ENCODE assay signal across 22 cellular contexts in the genomic region with DNA sequence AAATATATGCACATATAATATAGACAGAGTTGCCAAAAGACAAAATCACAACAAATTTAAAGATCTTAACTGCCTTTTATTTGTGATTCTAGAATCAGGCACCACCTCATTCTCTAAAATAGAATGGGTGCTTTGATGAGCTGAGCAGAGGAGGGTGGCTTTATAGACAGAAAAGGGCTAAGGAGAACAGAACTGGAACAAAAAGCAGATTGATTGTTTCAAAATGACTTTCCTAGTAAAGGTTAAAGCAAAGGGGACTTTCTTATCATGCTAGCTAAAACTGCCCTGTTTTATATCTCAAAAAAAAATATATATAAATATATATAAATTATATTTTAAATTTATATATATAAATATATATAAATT.
DNase-seq lines count a peak whose midpoint lies in the region; ATAC-seq, FAIRE-seq and TF ChIP-seq lines count a peak whose summit lies in the region.
"Had no signal": no experiment of that assay in that cellular context is flagged by ENCODE, and none has a peak within 500 bp of the region (broad histone marks: within the 10 kb centered on the region; RNA-seq: fewer than 3 reads in every experiment).

No MANE protein-coding gene starts in this region.

- no peak overlapping the region for H2BK20ac ChIP-seq in H1 (ENCODE audit: low read length)

- H3K9ac ChIP-seq in HUES64 (ENCODE audit: low read depth, low read length), result no peak overlapping the region
- no peak overlapping the region for H3K9ac ChIP-seq in H1 (replicated peaks in 1 of 4; ENCODE audit: extremely low read depth in 1 of 4, low read depth in 3 of 4, low read length in 3 of 4)
- H3K9ac ChIP-seq in trophoblast cell (ENCODE audit: low read length), result no peak overlapping the region
- H3K9ac ChIP-seq: BLaER1 had no signal

- no peak overlapping the region for H2BK12ac ChIP-seq in H1 (ENCODE audit: low read depth, low read length)
- H2BK12ac ChIP-seq in trophoblast cell (ENCODE audit: low read length), result no peak overlapping the region

- H3K23ac ChIP-seq in H1 (ENCODE audit: insufficient read length) (no peak overlapping the region), trophoblast cell (ENCODE audit: low read length) (no peak overlapping the region)

- TF ChIP-seq EP300 in H1 (IDR thresholded peaks at IDR 0.05; ENCODE audit: borderline replicate concordance in 1 of 2, low read depth in 2 of 2, low read length in 2 of 2), result no peak

- peaks cover 43% of the 10 kb centered on the region for H3K4me1 Mint-ChIP-seq in GM23338
- peaks cover 0 to 2% of the 10 kb centered on the region in 2 donors for H3K4me1 Mint-ChIP-seq in stimulated activated naive B cell treated with anti-CD40 and anti-IgM and Interleukin-4, amounts not matched to agents 10 μg/mL and 1 μg/mL and 100 μg/mL, for 72 hours
- H3K4me1 Mint-ChIP-seq: B cell; CD4-positive, CD25-positive, alpha-beta regulatory T cell had no signal

- TF ChIP-seq POLR2A in H1 (IDR thresholded peaks at IDR 0.05; ENCODE audit: control extremely low read depth in 1 of 2, low read depth in 2 of 2, low read length in 2 of 2), result no peak

- H3K27ac ChIP-seq in GM23338 (ENCODE audit: low read depth) (peak overlapping the region; percentile 56; the same call in 1 of the 2 replicates), HUES64 (ENCODE audit: low read depth, low read length) (peak overlapping the region; percentile 82; the same call in 1 of the 2 replicates), H1 (ENCODE audit: low read depth, low read length) (no peak overlapping the region), trophoblast cell (ENCODE audit: low read depth, low read length) (no peak overlapping the region)
- H3K27ac ChIP-seq: BLaER1, C4-2B had no signal

- H3K4me3 ChIP-seq in GM23338 (no peak overlapping the region), HUES64 (ENCODE audit: low read length) (no peak overlapping the region), H1 (ENCODE audit: extremely low read depth in 1 of 4, insufficient read depth in 2 of 4, low read depth in 3 of 4, low read length in 4 of 4) (no peak overlapping the region), mucosa of descending colon (no peak overlapping the region), trophoblast cell (ENCODE audit: low read depth, low read length) (no peak overlapping the region)
- H3K4me3 ChIP-seq: BLaER1, GM12878 had no signal

- peaks cover 47% of the 10 kb centered on the region for H3K79me2 ChIP-seq in GM23338 (replicated peaks; ENCODE audit: insufficient read depth)
- 0 out of 4 replicates have a peak, but pooled peaks cover 0 to 3% of the 10 kb centered on the region in 2 experiments for H3K79me2 ChIP-seq in H1 (ENCODE audit: control insufficient read depth in 1 of 2, insufficient read depth in 2 of 2, low read length in 2 of 2)
- no peaks in the 10 kb centered on the region for H3K79me2 ChIP-seq in trophoblast cell (ENCODE audit: control insufficient read depth, insufficient read depth, low read length, poor library complexity)

- H3K18ac ChIP-seq in H1 (ENCODE audit: extremely low read depth, low read length) (no peak overlapping the region), trophoblast cell (ENCODE audit: low read length) (no peak overlapping the region)

- POLR2A ChIA-PET in H1 (lab: Charles Lee; ENCODE audit: partially characterized antibody), result interaction anchor here (1.0 kb wide), 1 partner anchor 18 kb away, joined by 4 read pairs; no protein-coding TSS in a partner anchor

- peaks cover 31% of the 10 kb centered on the region for H3K4me1 ChIP-seq in GM23338 (ENCODE audit: insufficient read depth)
- peaks cover 24% of the 10 kb centered on the region for H3K4me1 ChIP-seq in HUES64 (ENCODE audit: insufficient read depth, low read length)
- peaks cover 0 to 14% (median 8%) of the 10 kb centered on the region in 4 experiments; a peak in 4 of 7 replicates for H3K4me1 ChIP-seq in H1 (replicated peaks in 1 of 4; ENCODE audit: control insufficient read depth in 3 of 4, insufficient read depth in 4 of 4, low read length in 3 of 4)
- no peaks in the 10 kb centered on the region for H3K4me1 ChIP-seq in mucosa of descending colon (ENCODE audit: low read depth)
- no peaks in the 10 kb centered on the region for H3K4me1 ChIP-seq in trophoblast cell (ENCODE audit: control insufficient read depth in 1 of 2, insufficient read depth in 2 of 2, low read length in 2 of 2)
- H3K4me1 ChIP-seq: BLaER1, Caco-2 had no signal

- H3K9me2 ChIP-seq in GM23338 (ENCODE audit: insufficient read depth), result 0 out of 2 replicates have a peak, but pooled peaks cover 3% of the 10 kb centered on the region

- no peak overlapping the region for H3K4me3 Mint-ChIP-seq in GM23338
- no peak overlapping the region for H3K4me3 Mint-ChIP-seq in stimulated activated naive B cell treated with anti-CD40 and anti-IgM and Interleukin-4, amounts not matched to agents 10 μg/mL and 1 μg/mL and 100 μg/mL, for 72 hours
- H3K4me3 Mint-ChIP-seq: B cell; CD4-positive, CD25-positive, alpha-beta regulatory T cell; CD8-positive, alpha-beta T cell had no signal

- DNase-seq in GM23338 (ENCODE audit: low spot score) (no peak), H1 (ENCODE audit: low read depth in 1 of 2, low spot score in 2 of 2) (no peak), mucosa of descending colon (no peak), trophoblast cell (no peak)
- no peak for DNase-seq in stimulated activated naive B cell treated with anti-CD40 and anti-IgM and Interleukin-4, amounts not matched to agents 10 μg/mL and 1 μg/mL and 100 μg/mL, for 72 hours
- DNase-seq: Caco-2; CD4-positive, CD25-positive, alpha-beta regulatory T cell; CD8-positive, alpha-beta T cell; DMS153; DND-41; GDM1; GOT3; H7 had no signal

- H3K27me3 ChIP-seq in GM23338 (ENCODE audit: insufficient read depth) (no peaks in the 10 kb centered on the region), HUES64 (ENCODE audit: insufficient read depth, low read length) (no peaks in the 10 kb centered on the region), H1 (replicated peaks in 1 of 4; ENCODE audit: control insufficient read depth in 3 of 4, extremely low read depth in 1 of 4, insufficient read depth in 3 of 4, low read length in 3 of 4) (no peaks in the 10 kb centered on the region), trophoblast cell (ENCODE audit: insufficient read depth, low read length) (no peaks in the 10 kb centered on the region)
- H3K27me3 ChIP-seq: BLaER1 had no signal

- H3K4ac ChIP-seq in H1 (replicated peaks; ENCODE audit: insufficient read length, low read depth, low read length) (no peak overlapping the region), trophoblast cell (ENCODE audit: low read depth, low read length) (no peak overlapping the region)

- H3K9me3 ChIP-seq in HUES64 (ENCODE audit: insufficient read depth, low read depth, low read length) (no peaks in the 10 kb centered on the region), H1 (ENCODE audit: insufficient read depth in 2 of 2, low read depth in 1 of 2, low read length in 1 of 2) (no peaks in the 10 kb centered on the region), mucosa of descending colon (no peaks in the 10 kb centered on the region), trophoblast cell (ENCODE audit: insufficient read depth, low read depth, low read length) (no peaks in the 10 kb centered on the region)
- H3K9me3 ChIP-seq: BLaER1, Caco-2 had no signal

- no peak for TF ChIP-seq CTCF in GM23338 (conservative IDR thresholded peaks at IDR 0.05; ENCODE audit: low read depth in 2 of 2)
- no peak for TF ChIP-seq CTCF in H1 (IDR thresholded peaks at IDR 0.05; ENCODE audit: control extremely low read depth in 1 of 3, insufficient read depth in 1 of 3, low read depth in 1 of 3, low read length in 3 of 3)
- no peak for TF ChIP-seq CTCF in mucosa of descending colon (IDR thresholded peaks at IDR 0.05)

- H4K91ac ChIP-seq in H1 (replicated peaks; ENCODE audit: insufficient read length, low read length) (no peak overlapping the region), trophoblast cell (ENCODE audit: low read depth, low read length) (no peak overlapping the region)

- H2BK5ac ChIP-seq in H1 (ENCODE audit: low read depth, low read length) (no peak overlapping the region), trophoblast cell (ENCODE audit: low read depth, low read length, poor library complexity) (no peak overlapping the region)

- peak; percentile 53 for ATAC-seq in GM23338
- peak; percentile 63 to 76 for ATAC-seq in stimulated activated naive B cell treated with anti-CD40 and anti-IgM and Interleukin-4, amounts not matched to agents 10 μg/mL and 1 μg/mL and 100 μg/mL, for 72 hours (replicated peaks)
- no peak for ATAC-seq in esophagus mucosa
- ATAC-seq in mucosa of descending colon, result no peak
- no peak for ATAC-seq in HG02981 (IDR thresholded peaks at IDR 0.05; ENCODE audit: unreplicated experiment)
- ATAC-seq: CD8-positive, alpha-beta T cell; GM12878; HCT116 had no signal

- peak overlapping the region; percentile 95 for H3K27ac Mint-ChIP-seq in GM23338
- no peak overlapping the region for H3K27ac Mint-ChIP-seq in stimulated activated naive B cell treated with anti-CD40 and anti-IgM and Interleukin-4, amounts not matched to agents 10 μg/mL and 1 μg/mL and 100 μg/mL, for 72 hours
- H3K27ac Mint-ChIP-seq: B cell; CD4-positive, CD25-positive, alpha-beta regulatory T cell; CD8-positive, alpha-beta T cell had no signal

- H2AFZ ChIP-seq in GM23338, result no peak overlapping the region
- no peak overlapping the region for H2AFZ ChIP-seq in H1 (ENCODE audit: low read length)
- no peak overlapping the region for H2AFZ ChIP-seq in trophoblast cell (ENCODE audit: insufficient read depth, low read length, poor library complexity)

- H3K79me1 ChIP-seq in H1 (ENCODE audit: low read depth, low read length) (no peaks in the 10 kb centered on the region), trophoblast cell (ENCODE audit: low read length) (no peaks in the 10 kb centered on the region)

- no peak overlapping the region for H4K12ac ChIP-seq in trophoblast cell (ENCODE audit: low read depth, low read length)

- H3K9me3 Mint-ChIP-seq in GM23338, result peaks cover 13% of the 10 kb centered on the region; the same call in 2 of the 3 replicates
- peaks cover 5% of the 10 kb centered on the region in 2 donors for H3K9me3 Mint-ChIP-seq in stimulated activated naive B cell treated with anti-CD40 and anti-IgM and Interleukin-4, amounts not matched to agents 10 μg/mL and 1 μg/mL and 100 μg/mL, for 72 hours
- H3K9me3 Mint-ChIP-seq: CD8-positive, alpha-beta T cell had no signal

- H3K36me3 ChIP-seq in GM23338 (ENCODE audit: insufficient read depth) (no peaks in the 10 kb centered on the region), HUES64 (ENCODE audit: insufficient read depth, low read length) (no peaks in the 10 kb centered on the region), H1 (ENCODE audit: control insufficient read depth in 2 of 4, insufficient read depth in 4 of 4, low read length in 3 of 4) (no peaks in the 10 kb centered on the region), mucosa of descending colon (ENCODE audit: low read depth) (no peaks in the 10 kb centered on the region), trophoblast cell (ENCODE audit: control insufficient read depth in 1 of 2, insufficient read depth in 2 of 2, low read length in 2 of 2) (no peaks in the 10 kb centered on the region)
- H3K36me3 ChIP-seq: BLaER1 had no signal

- H3K14ac ChIP-seq in H1 (ENCODE audit: insufficient read length), result no peak overlapping the region
- no peak overlapping the region for H3K14ac ChIP-seq in trophoblast cell (ENCODE audit: low read length)

- H2BK15ac ChIP-seq in H1 (ENCODE audit: low read length), result no peak overlapping the region

- H3K36me3 Mint-ChIP-seq in GM23338 (ENCODE audit: low read depth), result peaks cover 17% of the 10 kb centered on the region
- peaks cover 0 to 3% of the 10 kb centered on the region in 2 donors for H3K36me3 Mint-ChIP-seq in stimulated activated naive B cell treated with anti-CD40 and anti-IgM and Interleukin-4, amounts not matched to agents 10 μg/mL and 1 μg/mL and 100 μg/mL, for 72 hours
- H3K36me3 Mint-ChIP-seq: CD4-positive, CD25-positive, alpha-beta regulatory T cell; CD8-positive, alpha-beta T cell had no signal

- intact Hi-C loops in mucosa of descending colon (cut with DNase I, micrococcal nuclease), result no loop called here

- TF ChIP-seq RAD21 in H1 (IDR thresholded peaks at IDR 0.05 in 1 of 2, conservative IDR thresholded peaks at IDR 0.05 in 1 of 2; ENCODE audit: low read depth in 2 of 2, low read length in 2 of 2), result no peak

- H3K56ac ChIP-seq in H1 (replicated peaks; ENCODE audit: insufficient read length, low read depth, low read length), result no peak overlapping the region

- CTCF ChIA-PET in H1 (lab: Charles Lee; ENCODE audit: partially characterized antibody), result interaction anchor here (1.3 kb wide), 1 partner anchor 19 kb away, joined by 3 read pairs; no protein-coding TSS in a partner anchor

- no peaks in the 10 kb centered on the region for H4K20me1 ChIP-seq in GM23338 (replicated peaks; ENCODE audit: insufficient read depth)
- no peaks in the 10 kb centered on the region for H4K20me1 ChIP-seq in H1 (replicated peaks in 1 of 2; ENCODE audit: control insufficient read depth in 1 of 2, insufficient read depth in 2 of 2, low read length in 2 of 2)
- H4K20me1 ChIP-seq: BLaER1 had no signal

- H2BK120ac ChIP-seq in H1 (replicated peaks; ENCODE audit: low read depth, low read length), result no peak overlapping the region
- no peak overlapping the region for H2BK120ac ChIP-seq in trophoblast cell (ENCODE audit: insufficient read depth, low read length, poor library complexity)

- H4K5ac ChIP-seq in H1 (ENCODE audit: insufficient read length, low read depth, low read length), result peak overlapping the region; percentile 69

- H4K8ac ChIP-seq in H1 (ENCODE audit: extremely low read depth, insufficient read depth, low read length), result no peak overlapping the region
- H4K8ac ChIP-seq in trophoblast cell (ENCODE audit: low read depth, low read length), result no peak overlapping the region

- H3K4me2 ChIP-seq in GM23338 (no peak overlapping the region), H1 (ENCODE audit: insufficient read depth in 1 of 2, low read depth in 2 of 2, low read length in 2 of 2) (peak overlapping the region in 1 of 2 experiments; percentile 61; a peak in 2 of 4 replicates), trophoblast cell (ENCODE audit: low read length) (no peak overlapping the region)
- H3K4me2 ChIP-seq: BLaER1 had no signal

- no peak for FAIRE-seq in H1 (lab: Jason Lieb, UNC)
- FAIRE-seq: GM12878, GM19239 had no signal

- H2AK5ac ChIP-seq in H1 (ENCODE audit: low read depth, low read length) (no peak overlapping the region), trophoblast cell (ENCODE audit: low read length) (no peak overlapping the region)

- H3K23me2 ChIP-seq in H1 (ENCODE audit: low read depth, low read length), result no peaks in the 10 kb centered on the region

- H3K27me3 Mint-ChIP-seq in GM23338 (ENCODE audit: insufficient read depth, low read depth, poor library complexity), result peaks cover 5% of the 10 kb centered on the region
- H3K27me3 Mint-ChIP-seq in stimulated activated naive B cell treated with anti-CD40 and anti-IgM and Interleukin-4, amounts not matched to agents 10 μg/mL and 1 μg/mL and 100 μg/mL, for 72 hours, result no peaks in the 10 kb centered on the region
- H3K27me3 Mint-ChIP-seq: B cell; CD4-positive, CD25-positive, alpha-beta regulatory T cell had no signal

- no peaks in the 10 kb centered on the region for H3F3A ChIP-seq in GM23338 (replicated peaks; ENCODE audit: low read depth)

Comparison
In these comparisons a context has a peak if more than half of its experiments do, and no peak if none do; other contexts are left out.
1. ATAC-seq: peak in GM23338 (single experiment) and stimulated activated naive B cell treated with anti-CD40 and anti-IgM and Interleukin-4, amounts not matched to agents 10 μg/mL and 1 μg/mL and 100 μg/mL, for 72 hours (2 of 2); none in esophagus mucosa (single experiment), mucosa of descending colon (single experiment) and HG02981 (single experiment).
2. H3K27ac ChIP-seq: peak in GM23338 (single experiment) and HUES64 (single experiment); none in H1 (single experiment) and trophoblast cell (single experiment).